In the genomic region with DNA sequence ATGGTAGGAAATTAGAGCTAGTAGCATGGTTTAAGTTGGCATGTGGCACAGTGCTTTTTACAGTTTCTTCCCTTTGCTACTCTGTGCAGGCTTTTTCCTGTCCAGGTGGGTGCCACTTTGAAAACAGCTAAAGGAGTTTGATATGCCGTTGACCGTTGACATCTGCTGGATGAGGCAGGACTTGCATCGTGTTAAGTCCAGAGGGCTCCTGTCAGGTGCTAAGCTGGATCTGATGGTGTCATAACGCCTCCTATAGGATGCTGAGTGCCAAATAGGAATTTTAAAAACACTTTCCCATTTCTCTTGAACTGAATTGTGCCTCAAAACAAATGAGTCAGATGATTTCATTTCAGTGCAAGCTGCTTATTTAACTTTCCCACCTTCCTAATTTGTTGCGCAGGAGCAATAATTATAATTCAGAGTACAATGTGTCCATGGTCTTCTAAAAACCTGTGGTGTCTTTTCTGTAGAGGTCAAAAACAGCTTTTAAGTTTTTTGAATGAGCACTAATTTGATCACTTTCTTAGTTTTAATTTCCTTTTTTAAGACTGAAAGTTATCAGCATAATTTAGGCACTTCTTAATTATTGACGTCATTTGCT, we compare ENCODE assay signal across 8 cellular contexts.
DNase-seq lines count a peak whose midpoint lies in the region; ATAC-seq, FAIRE-seq and TF ChIP-seq lines count a peak whose summit lies in the region.

No MANE protein-coding gene starts in this region.

- H3K9me1 ChIP-seq in keratinocyte (ENCODE audit: control insufficient read depth, extremely low read depth, insufficient read depth, low read length): no peaks in the 10 kb centered on the region

- H3K4me3 Mint-ChIP-seq in brain: peak overlapping the region in 1 of 5 experiments; percentile 40

- H3K4me2 ChIP-seq in GM23248 (ENCODE audit: unreplicated experiment) (no peak overlapping the region), OCI-LY3 (ENCODE audit: low read length) (peak overlapping the region; percentile 17; the same call in 1 of the 2 replicates), keratinocyte (ENCODE audit: control insufficient read depth, extremely low read depth, insufficient read depth, low read depth, low read length) (no peak overlapping the region)

- CTCF ChIA-PET in GM10248 (lab: Yijun Ruan, JAX): interaction anchor here (0.7 to 4.3 kb wide), 22 partner anchors 9 to 1113 kb away, joined by 3 to 31 read pairs (median 4); no protein-coding TSS in a partner anchor

- WGBS in GM23248 (ENCODE audit: low coverage in 1 of 2, low lambda C conversion rate in 2 of 2, missing lambda C conversion rate in 2 of 2), 2 experiments: 22 to 24% methylated on average over 6 of the region's 6 CpGs
- 19 to 20% methylated on average over 6 of the region's 6 CpGs for WGBS in upper lobe of left lung, 2 donors

- H3K9ac ChIP-seq in GM23248: no peak overlapping the region
- no peak overlapping the region for H3K9ac ChIP-seq in OCI-LY3 (ENCODE audit: low read length)
- H3K9ac ChIP-seq in keratinocyte (ENCODE audit: control insufficient read depth, extremely low read depth, insufficient read depth, low read length): no peak overlapping the region

- H3K27ac ChIP-seq in GM23248: no peak overlapping the region
- no peak overlapping the region for H3K27ac ChIP-seq in OCI-LY3 (ENCODE audit: low read length)
- H3K27ac ChIP-seq in keratinocyte (ENCODE audit: control insufficient read depth, insufficient read depth, low read length): no peak overlapping the region
- no peak overlapping the region for H3K27ac ChIP-seq in upper lobe of left lung

- peaks cover 0 to 6% (median 0%) of the 10 kb centered on the region in 5 experiments for H3K9me3 Mint-ChIP-seq in brain

- TF ChIP-seq CTCF in GM10248 (IDR thresholded peaks at IDR 0.05; ENCODE audit: control extremely low read depth, extremely low read depth, low read depth, missing control alignments): peak; percentile 72
- TF ChIP-seq CTCF in OCI-LY3 (IDR thresholded peaks at IDR 0.05; ENCODE audit: low read depth, low read length): peak; percentile 86
- TF ChIP-seq CTCF in brain (conservative IDR thresholded peaks at IDR 0.05): peak; percentile 62 to 91
- peak; percentile 66 to 95 (median 91) for TF ChIP-seq CTCF in keratinocyte (optimal IDR thresholded peaks at IDR 0.05 in 1 of 3, IDR thresholded peaks at IDR 0.05 in 1 of 3, conservative IDR thresholded peaks at IDR 0.05 in 1 of 3; ENCODE audit: extremely low read depth in 1 of 3, insufficient read depth in 2 of 3, low read length in 3 of 3)
- peak; percentile 28 to 71 (median 58) for TF ChIP-seq CTCF in upper lobe of left lung (IDR thresholded peaks at IDR 0.05)

- TF ChIP-seq POLR2A in upper lobe of left lung (IDR thresholded peaks at IDR 0.05): no peak
- TF ChIP-seq POLR2A in GM12892 (IDR thresholded peaks at IDR 0.05; ENCODE audit: low read depth, low read length): no peak

- peak; percentile 33 for DNase-seq in GM10248 (ENCODE audit: extremely low spot score)
- DNase-seq in GM23248: peak; percentile 48
- DNase-seq in LHCN-M2 (ENCODE audit: low read depth): peak; percentile 73
- peak; percentile 59 for DNase-seq in keratinocyte (ENCODE audit: low read depth, low spot score)
- peak in 1 of 2 donors; percentile 69 for DNase-seq in upper lobe of left lung
- no peak for DNase-seq in GM12892 (ENCODE audit: insufficient read length)

- H2AFZ ChIP-seq in GM23248 (no peak overlapping the region), OCI-LY3 (ENCODE audit: low read depth, low read length) (no peak overlapping the region), keratinocyte (ENCODE audit: control insufficient read depth, low read length) (no peak overlapping the region)

- no peaks in the 10 kb centered on the region for H3K36me3 Mint-ChIP-seq in brain

- peak overlapping the region in 1 of 5 experiments; percentile 32 for H3K27ac Mint-ChIP-seq in brain

- no peaks in the 10 kb centered on the region for H3F3A ChIP-seq in GM23248 (ENCODE audit: insufficient read depth)

- H4K20me1 ChIP-seq in GM23248 (ENCODE audit: insufficient read depth) (no peaks in the 10 kb centered on the region), OCI-LY3 (ENCODE audit: insufficient read depth, low read length) (no peaks in the 10 kb centered on the region), keratinocyte (ENCODE audit: control insufficient read depth, extremely low read depth, insufficient read depth, low read length) (no peaks in the 10 kb centered on the region)

- H3K4me1 Mint-ChIP-seq in brain: peaks cover 39% of the 10 kb centered on the region

- H3K27me3 Mint-ChIP-seq in brain: peaks cover 7% of the 10 kb centered on the region

- ATAC-seq in upper lobe of left lung (ENCODE audit: low FRiP score in 2 of 2): peak; percentile 71 to 90

- FAIRE-seq in keratinocyte (lab: Jason Lieb, UNC) (peak; percentile 87), GM12892 (lab: Jason Lieb, UNC) (no peak)

- no peaks in the 10 kb centered on the region for H3K36me3 ChIP-seq in GM23248 (ENCODE audit: low read depth)
- no peaks in the 10 kb centered on the region for H3K36me3 ChIP-seq in OCI-LY3 (replicated peaks; ENCODE audit: low read depth, low read length)
- no peaks in the 10 kb centered on the region for H3K36me3 ChIP-seq in keratinocyte (ENCODE audit: control insufficient read depth in 2 of 2, extremely low read depth in 1 of 2, insufficient read depth in 2 of 2, low read length in 2 of 2)
- no peaks in the 10 kb centered on the region for H3K36me3 ChIP-seq in upper lobe of left lung

- H3K9me2 ChIP-seq in GM23248 (ENCODE audit: insufficient read depth): no peaks in the 10 kb centered on the region

- POLR2A ChIA-PET in GM10248 (lab: Yijun Ruan, JAX): no interaction called here

- H3K27me3 ChIP-seq in GM23248 (replicated peaks; ENCODE audit: insufficient read depth) (peaks cover 20% of the 10 kb centered on the region), OCI-LY3 (ENCODE audit: low read depth, low read length) (peaks cover 11% of the 10 kb centered on the region), keratinocyte (ENCODE audit: control insufficient read depth, extremely low read depth, insufficient read depth, low read length) (no peaks in the 10 kb centered on the region), upper lobe of left lung (no peaks in the 10 kb centered on the region)

- H3K4me1 ChIP-seq in GM23248 (ENCODE audit: insufficient read depth): peaks cover 4% of the 10 kb centered on the region; the same call in 1 of the 2 replicates
- H3K4me1 ChIP-seq in OCI-LY3 (ENCODE audit: low read length): 0 out of 2 replicates have a peak, but pooled peaks cover 8% of the 10 kb centered on the region
- peaks cover 5% of the 10 kb centered on the region for H3K4me1 ChIP-seq in keratinocyte (ENCODE audit: control insufficient read depth, extremely low read depth, insufficient read depth, low read length)
- H3K4me1 ChIP-seq in upper lobe of left lung: no peaks in the 10 kb centered on the region

- H3K4me3 ChIP-seq in GM23248: no peak overlapping the region
- no peak overlapping the region for H3K4me3 ChIP-seq in OCI-LY3 (ENCODE audit: low read length)
- H3K4me3 ChIP-seq in keratinocyte (ENCODE audit: control insufficient read depth in 2 of 3, extremely low read depth in 1 of 3, insufficient read depth in 2 of 3, low read depth in 1 of 3, low read length in 3 of 3): no peak overlapping the region
- H3K4me3 ChIP-seq in upper lobe of left lung: no peak overlapping the region

- dilution Hi-C loops in keratinocyte (cut with MboI; ENCODE audit: extremely low pct_ligation_motif_present, low sequenced_read_pairs): no loop called here

- H3K9me3 ChIP-seq in GM23248 (ENCODE audit: low read depth) (no peaks in the 10 kb centered on the region), OCI-LY3 (ENCODE audit: insufficient read depth, low read length) (no peaks in the 10 kb centered on the region), keratinocyte (ENCODE audit: control insufficient read depth, low read depth, low read length) (no peaks in the 10 kb centered on the region), upper lobe of left lung (no peaks in the 10 kb centered on the region)

- TF ChIP-seq EP300 in upper lobe of left lung (IDR thresholded peaks at IDR 0.05): no peak

- H3K79me2 ChIP-seq in GM23248 (ENCODE audit: insufficient read depth) (no peaks in the 10 kb centered on the region), OCI-LY3 (ENCODE audit: low read length) (no peaks in the 10 kb centered on the region), keratinocyte (ENCODE audit: control insufficient read depth, insufficient read depth, low read length) (no peaks in the 10 kb centered on the region)

- in situ Hi-C loops in GM23248 (cut with MboI): no loop called here
